In the genomic region with DNA sequence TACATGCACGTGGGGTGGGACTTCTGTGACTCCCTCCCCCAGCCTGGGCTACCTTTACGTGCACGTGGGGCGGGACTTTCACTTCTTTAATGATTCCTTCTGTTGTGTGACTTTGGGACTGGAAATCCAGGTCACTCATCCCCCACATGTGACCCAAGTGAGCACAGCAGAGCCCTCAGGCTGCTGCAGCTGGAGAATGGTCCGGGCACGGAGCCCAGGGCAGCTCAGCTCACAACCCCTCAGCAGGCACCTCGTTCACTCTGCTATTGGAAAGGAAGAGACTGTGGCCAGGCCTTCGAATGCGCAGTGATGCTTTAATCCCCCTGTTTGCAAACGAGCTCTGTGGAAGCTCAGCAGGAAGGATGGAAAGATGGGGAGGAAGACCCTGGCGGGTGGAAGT, we compare ENCODE assay signal across 21 cellular contexts.
"Had no signal": no experiment of that assay in that cellular context is flagged by ENCODE, and none has a peak within 500 bp of the region (broad histone marks: within the 10 kb centered on the region; RNA-seq: fewer than 3 reads in every experiment).

No MANE protein-coding gene starts in this region.

- H3K36me3 Mint-ChIP-seq: activated naive CD8-positive, alpha-beta T cell treated with anti-CD3 and anti-CD28 coated beads, Interleukin-2, amount 10 ng/mL, durations not matched to agents 7 days and 5 days; type B pancreatic cell had no signal

- H3K4me1 ChIP-seq: lower lobe of right lung, parathyroid adenoma had no signal

- H3K27me3 ChIP-seq: heart left ventricle, suprapubic skin had no signal

- H3K9ac ChIP-seq: parathyroid adenoma had no signal

- H3K27ac ChIP-seq: epithelial cell of prostate, heart left ventricle, lower lobe of right lung, parathyroid adenoma, suprapubic skin had no signal

- ATAC-seq: effector memory CD8-positive, alpha-beta T cell; heart left ventricle; lower lobe of right lung; stimulated activated naive CD8-positive, alpha-beta T cell treated with anti-CD3 and anti-CD28 coated beads, Interleukin-15, Interleukin-2, amounts not matched to agents 100 U/mL and 50 U/mL, for 24 hours; T-helper 17 cell had no signal

- H3K27ac Mint-ChIP-seq: activated B cell treated with CpG ODN at 0.5 μM for 24 hours; activated naive CD8-positive, alpha-beta T cell treated with anti-CD3 and anti-CD28 coated beads, Interleukin-2, amount 10 ng/mL, durations not matched to agents 7 days and 5 days; activated T-helper 1 cell treated with anti-CD3 and anti-CD28 coated beads, Interleukin-12 subunit alpha, Interleukin-12 subunit beta, Interleukin-2, Interleukin-4 antibody, amounts not matched to agents 30 ng/mL and 10 ng/mL and 1 ng/mL, durations not matched to agents 14 hours and 24 hours and 36 hours; type B pancreatic cell had no signal

- H3K9me3 ChIP-seq: heart left ventricle, lower lobe of right lung, suprapubic skin had no signal

- H3K27me3 Mint-ChIP-seq: activated B cell treated with CpG ODN at 0.5 μM for 24 hours; effector memory CD8-positive, alpha-beta T cell; T-helper 17 cell; type B pancreatic cell had no signal

- H3K9me3 Mint-ChIP-seq: activated B cell treated with CpG ODN at 0.5 μM for 24 hours; activated naive CD8-positive, alpha-beta T cell treated with anti-CD3 and anti-CD28 coated beads, Interleukin-2, amount 10 ng/mL, durations not matched to agents 7 days and 5 days; activated T-helper 1 cell treated with anti-CD3 and anti-CD28 coated beads, Interleukin-12 subunit alpha, Interleukin-12 subunit beta, Interleukin-2, Interleukin-4 antibody, amounts not matched to agents 30 ng/mL and 10 ng/mL and 1 ng/mL, durations not matched to agents 14 hours and 24 hours and 36 hours; effector memory CD8-positive, alpha-beta T cell; type B pancreatic cell had no signal

- H3K4me3 ChIP-seq: heart left ventricle, lower lobe of right lung, suprapubic skin had no signal

- H3K4me3 Mint-ChIP-seq: activated B cell treated with CpG ODN at 0.5 μM for 24 hours; activated naive CD8-positive, alpha-beta T cell treated with anti-CD3 and anti-CD28 coated beads, Interleukin-2, amount 10 ng/mL, durations not matched to agents 7 days and 5 days; activated T-helper 1 cell treated with anti-CD3 and anti-CD28 coated beads, Interleukin-12 subunit alpha, Interleukin-12 subunit beta, Interleukin-2, Interleukin-4 antibody, amounts not matched to agents 30 ng/mL and 10 ng/mL and 1 ng/mL, durations not matched to agents 14 hours and 24 hours and 36 hours; effector memory CD8-positive, alpha-beta T cell; T-helper 17 cell; type B pancreatic cell had no signal

- H3K36me3 ChIP-seq: suprapubic skin had no signal

- DNase-seq: activated B cell treated with CpG ODN at 0.5 μM for 24 hours; activated CD4-positive, alpha-beta T cell treated with anti-CD3 and anti-CD28 coated beads for 48 hours; activated CD8-positive, alpha-beta memory T cell treated with anti-CD3 and anti-CD28 coated beads, Interleukin-2, amount 50 U/mL, for 48 hours; activated naive CD4-positive, alpha-beta T cell; activated naive CD8-positive, alpha-beta T cell treated with anti-CD3 and anti-CD28 coated beads, Interleukin-2, amount 10 ng/mL, durations not matched to agents 7 days and 5 days; aorta; dermis blood vessel endothelial cell; effector memory CD8-positive, alpha-beta T cell; foreskin melanocyte; heart left ventricle; lower lobe of right lung; retina; stimulated activated CD4-positive, alpha-beta T cell treated with anti-CD3 and anti-CD28 coated beads, Interleukin-15, amount 100 ng/mL, for 24 hours; stimulated activated CD4-positive, alpha-beta T cell treated with anti-CD3 and anti-CD28 coated beads, Interleukin-4, amount 100 ng/mL, for 24 hours; stimulated activated naive CD8-positive, alpha-beta T cell treated with anti-CD3 and anti-CD28 coated beads, Interleukin-15, Interleukin-2, amounts not matched to agents 100 U/mL and 50 U/mL, for 24 hours; T-helper 17 cell had no signal

- H2AFZ ChIP-seq: parathyroid adenoma had no signal
